8 cellular contexts compared by ENCODE assay signal in the genomic region with DNA sequence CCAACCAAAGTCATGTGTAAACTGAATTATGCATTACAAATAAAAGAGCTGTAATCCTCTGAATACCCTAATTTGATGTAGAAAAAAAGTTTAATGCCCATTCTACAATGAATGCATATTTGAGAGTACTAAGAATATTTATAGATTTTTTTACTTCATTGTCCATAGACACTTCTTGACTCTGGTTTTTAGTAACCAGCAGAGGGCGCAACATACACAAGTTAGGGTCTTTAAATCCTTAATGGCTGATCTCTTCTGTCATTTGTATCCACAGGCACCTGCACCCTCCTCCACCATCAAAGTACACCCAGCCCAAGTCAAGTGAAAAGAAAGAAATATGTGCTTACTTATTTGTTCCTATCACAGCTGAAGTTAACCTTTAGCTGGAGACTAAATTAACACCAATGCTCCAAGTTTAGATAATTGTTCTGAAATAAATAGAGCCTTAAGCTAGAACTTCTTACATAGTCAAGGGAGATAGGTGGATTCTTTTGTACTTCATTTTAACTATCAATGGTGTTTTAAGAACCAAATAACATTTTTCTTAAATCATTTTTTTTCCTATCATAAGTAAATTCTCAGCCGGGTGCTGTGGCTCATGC.
DNase-seq lines count a peak whose midpoint lies in the region; ATAC-seq and TF ChIP-seq lines count a peak whose summit lies in the region.

No MANE protein-coding gene starts in this region.

- H3K27ac ChIP-seq in stomach = no peak overlapping the region

- H3K4me3 ChIP-seq in BJ (ENCODE audit: low read depth, low read length) (no peak overlapping the region), stomach (no peak overlapping the region)

- POLR2A ChIA-PET in BJ (lab: Charles Lee) = no interaction called here

- peaks cover 0 to 10% (median 0%) of the 10 kb centered on the region in 4 donors for H3K4me1 ChIP-seq in stomach

- H3K36me3 ChIP-seq in BJ (ENCODE audit: control insufficient read depth, insufficient read depth, low read length) (no peaks in the 10 kb centered on the region), stomach (no peaks in the 10 kb centered on the region)

- DNase-seq in BJ (ENCODE audit: low read depth) (peak; percentile 1), GM19238 (ENCODE audit: insufficient read length, low spot score) (peak; percentile 9), NCI-H69 (lab: John Stamatoyannopoulos, UW) (peak; percentile 78), endothelial cell (ENCODE audit: low spot score) (peak; percentile 38), naive B cell (peak; percentile 65), stomach (peak; percentile 63)
- peak; percentile 22 to 56 for DNase-seq in activated CD4-positive, alpha-beta T cell treated with anti-CD3 and anti-CD28 coated beads, Interleukin-2, amount 50 U/mL, for 48 hours

- H3K27ac Mint-ChIP-seq in endothelial cell (ENCODE audit: unreplicated experiment) (no peak overlapping the region), naive B cell (peak overlapping the region in 2 of 6 donors; percentile 8 to 72)

- H3K4me3 Mint-ChIP-seq in endothelial cell (ENCODE audit: unreplicated experiment) = no peak overlapping the region
- H3K4me3 Mint-ChIP-seq in naive B cell = no peak overlapping the region

- peak; percentile 63 for TF ChIP-seq CTCF in BJ (IDR thresholded peaks at IDR 0.05; ENCODE audit: insufficient read depth, low read depth, low read length)
- peak; percentile 89 for TF ChIP-seq CTCF in endothelial cell (IDR thresholded peaks at IDR 0.05; ENCODE audit: unreplicated experiment)
- peak in 4 of 7 experiments; percentile 39 to 69 (median 60) for TF ChIP-seq CTCF in stomach (IDR thresholded peaks at IDR 0.05)

- WGBS in stomach, 5 donors = 40 to 48% (median 46%) methylated on average over 2 of the region's 2 CpGs

- ATAC-seq in HG03378 (IDR thresholded peaks at IDR 0.05; ENCODE audit: unreplicated experiment) (peak; percentile 93), naive B cell (ENCODE audit: low read depth in 2 of 2) (peak; percentile 97 to 98)

- TF ChIP-seq EP300 in stomach (IDR thresholded peaks at IDR 0.05) = no peak

- no peak for TF ChIP-seq POLR2A in stomach (IDR thresholded peaks at IDR 0.05)

- no peaks in the 10 kb centered on the region for H3K4me1 Mint-ChIP-seq in endothelial cell (ENCODE audit: unreplicated experiment)
- H3K4me1 Mint-ChIP-seq in naive B cell = no peaks in the 10 kb centered on the region

- H3K9me3 Mint-ChIP-seq in endothelial cell (ENCODE audit: unreplicated experiment) (no peaks in the 10 kb centered on the region), naive B cell (no peaks in the 10 kb centered on the region)

- no peaks in the 10 kb centered on the region for H3K27me3 Mint-ChIP-seq in endothelial cell (ENCODE audit: unreplicated experiment)
- no peaks in the 10 kb centered on the region for H3K27me3 Mint-ChIP-seq in naive B cell

- intact Hi-C loops in stomach (cut with DNase I; ENCODE audit: low total_unique reads) = no loop called here

- H3K9me3 ChIP-seq in stomach = peaks cover 0 to 8% (median 3%) of the 10 kb centered on the region in 4 donors

- CTCF ChIA-PET in BJ (lab: Yijun Ruan, JAX) = interaction anchor here (0.6 to 3.2 kb wide), 22 partner anchors 9 to 947 kb away, joined by 3 to 24 read pairs (median 4); a partner anchor contains a TSS

- no peaks in the 10 kb centered on the region for H3K36me3 Mint-ChIP-seq in endothelial cell (ENCODE audit: low read depth, unreplicated experiment)
- H3K36me3 Mint-ChIP-seq in naive B cell = peaks cover 0 to 7% of the 10 kb centered on the region in 2 donors

- H3K27me3 ChIP-seq in BJ (ENCODE audit: control insufficient read depth, insufficient read depth, low read length) (no peaks in the 10 kb centered on the region), stomach (no peaks in the 10 kb centered on the region)

Comparison
In these comparisons a context has a peak if more than half of its experiments do, and no peak if none do; other contexts are left out.
1. DNase-seq: peak in every context shown above with its lines; median percentile 78 in NCI-H69; 65 in naive B cell; 63 in stomach; 39 in activated CD4-positive, alpha-beta T cell treated with anti-CD3 and anti-CD28 coated beads, Interleukin-2, amount 50 U/mL, for 48 hours; 38 in endothelial cell; 9 in GM19238; 1 in BJ.